ENCODE assay signal across 26 cellular contexts in the genomic region with DNA sequence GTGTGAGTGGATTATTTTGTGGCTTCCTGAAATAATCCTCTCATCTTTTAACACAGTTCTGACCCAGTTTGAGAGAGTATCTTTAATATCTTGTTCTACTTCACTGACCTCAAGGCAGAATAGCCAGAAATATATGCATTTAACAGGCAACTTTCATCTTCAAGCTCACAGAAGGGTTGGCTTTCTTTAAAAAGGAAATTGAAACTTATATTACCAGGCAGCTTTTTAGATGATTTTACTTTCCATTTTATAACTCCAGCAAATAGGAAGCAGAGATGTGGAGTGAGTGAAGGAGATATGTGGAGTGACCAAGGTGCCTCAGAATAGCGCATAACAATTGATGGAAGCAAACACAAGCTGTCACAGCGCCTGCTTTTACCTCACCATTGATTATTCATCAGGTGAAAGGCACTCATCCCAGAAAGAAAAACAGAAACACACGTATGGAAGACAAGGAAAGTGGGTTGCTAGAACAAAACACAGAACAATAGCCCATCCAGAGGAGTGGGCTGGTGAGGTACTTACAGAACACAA.
A peak's percentile ranks its signal among the peaks of the same experiment; 100 is the strongest.
DNase-seq lines count a peak whose midpoint lies in the region; ATAC-seq and TF ChIP-seq lines count a peak whose summit lies in the region.
"Had no signal": no experiment of that assay in that cellular context is flagged by ENCODE, and none has a peak within 500 bp of the region (broad histone marks: within the 10 kb centered on the region; RNA-seq: fewer than 3 reads in every experiment).

No MANE protein-coding gene starts in this region.

- H3F3A ChIP-seq in GM23338 (replicated peaks; ENCODE audit: low read depth): no peaks in the 10 kb centered on the region

- H3K27ac ChIP-seq in GM23338 (ENCODE audit: low read depth) (no peak overlapping the region; the same call in 1 of the 2 replicates), substantia nigra (ENCODE audit: low read depth, low read length, poor library complexity, severe bottlenecking) (no peak overlapping the region)
- H3K27ac ChIP-seq: ascending aorta, pancreas, Peyer's patch, right atrium auricular region, SJSA1, tibial artery had no signal

- no peaks in the 10 kb centered on the region for H3K27me3 Mint-ChIP-seq in activated CD4-positive, alpha-beta T cell treated with anti-CD3 and anti-CD28 coated beads, Interleukin-2, amount 10 ng/mL, durations not matched to agents 7 days and 5 days
- no peaks in the 10 kb centered on the region for H3K27me3 Mint-ChIP-seq in GM23338 (ENCODE audit: insufficient read depth, low read depth, poor library complexity)
- no peaks in the 10 kb centered on the region for H3K27me3 Mint-ChIP-seq in WTC11 (ENCODE audit: low read depth)
- H3K27me3 Mint-ChIP-seq in nephron (ENCODE audit: low read depth): no peaks in the 10 kb centered on the region
- H3K27me3 Mint-ChIP-seq: dendritic cell treated with granulocyte-macrophage colony-stimulating factor and Interleukin-4, amounts not matched to agents 40 ng/mL and 50 ng/mL, for 4 days had no signal

- no peaks in the 10 kb centered on the region for H3K36me3 ChIP-seq in GM23338 (ENCODE audit: insufficient read depth)
- H3K36me3 ChIP-seq: ascending aorta, pancreas, Peyer's patch, right atrium auricular region, SJSA1, tibial artery had no signal

- H3K4me2 ChIP-seq in GM23338: peak overlapping the region; percentile 53

- no peaks in the 10 kb centered on the region for H3K79me2 ChIP-seq in GM23338 (replicated peaks; ENCODE audit: insufficient read depth)

- H3K4me1 Mint-ChIP-seq in activated CD4-positive, alpha-beta T cell treated with anti-CD3 and anti-CD28 coated beads, Interleukin-2, amount 10 ng/mL, durations not matched to agents 7 days and 5 days: peaks cover 24% of the 10 kb centered on the region
- H3K4me1 Mint-ChIP-seq in GM23338: peaks cover 27% of the 10 kb centered on the region
- H3K4me1 Mint-ChIP-seq in WTC11: peaks cover 39% of the 10 kb centered on the region
- peaks cover 16% of the 10 kb centered on the region for H3K4me1 Mint-ChIP-seq in nephron
- H3K4me1 Mint-ChIP-seq: CD4-positive, CD25-positive, alpha-beta regulatory T cell; nephron progenitor cell had no signal

- ATAC-seq in GM23338 (peak; percentile 68; the same call in 2 of the 3 replicates), WTC11 (peak; percentile 59)
- ATAC-seq: left ventricle myocardium superior, pancreas had no signal

- TF ChIP-seq CTCF in GM23338 (conservative IDR thresholded peaks at IDR 0.05; ENCODE audit: low read depth in 2 of 2) (no peak), WTC11 (IDR thresholded peaks at IDR 0.05) (no peak), nephron (IDR thresholded peaks at IDR 0.05; ENCODE audit: unreplicated experiment in 3 of 3) (no peak)

- H3K9me3 Mint-ChIP-seq in activated CD4-positive, alpha-beta T cell treated with anti-CD3 and anti-CD28 coated beads, Interleukin-2, amount 10 ng/mL, durations not matched to agents 7 days and 5 days: no peaks in the 10 kb centered on the region
- H3K9me3 Mint-ChIP-seq in GM23338 (no peaks in the 10 kb centered on the region), WTC11 (no peaks in the 10 kb centered on the region), nephron (no peaks in the 10 kb centered on the region)
- H3K9me3 Mint-ChIP-seq: dendritic cell treated with granulocyte-macrophage colony-stimulating factor and Interleukin-4, amounts not matched to agents 40 ng/mL and 50 ng/mL, for 4 days; nephron progenitor cell had no signal

- no peaks in the 10 kb centered on the region for H4K20me1 ChIP-seq in GM23338 (replicated peaks; ENCODE audit: insufficient read depth)

- H3K9me2 ChIP-seq in GM23338 (ENCODE audit: insufficient read depth): 0 out of 2 replicates have a peak, but pooled peaks cover 3% of the 10 kb centered on the region

- CTCF ChIA-PET in activated CD4-positive, alpha-beta T cell treated with anti-CD3 and anti-CD28 coated beads, Interleukin-2, amount 10 ng/mL, durations not matched to agents 7 days and 5 days (lab: Charles Lee): no interaction called here
- CTCF ChIA-PET in WTC11 (lab: Charles Lee): interaction anchor here (2.4 kb wide), 1 partner anchor 9 kb away, joined by 6 read pairs; no protein-coding TSS in a partner anchor

- no peak overlapping the region for H3K4me3 ChIP-seq in GM23338
- H3K4me3 ChIP-seq: ascending aorta, pancreas, Peyer's patch, right atrium auricular region, SJSA1, tibial artery had no signal

- H3K4me1 ChIP-seq in GM23338 (ENCODE audit: insufficient read depth): peaks cover 26% of the 10 kb centered on the region
- H3K4me1 ChIP-seq: ascending aorta, pancreas, Peyer's patch, tibial artery had no signal

- no peak for DNase-seq in activated CD4-positive, alpha-beta T cell treated with anti-CD3 and anti-CD28 coated beads, Interleukin-2, amount 10 ng/mL, durations not matched to agents 7 days and 5 days
- no peak for DNase-seq in activated CD4-positive, alpha-beta T cell treated with anti-CD3 and anti-CD28 coated beads for 1 hour
- DNase-seq in GM23338 (ENCODE audit: low spot score): peak; percentile 34
- no peak for DNase-seq in WTC11 (ENCODE audit: low spot score)
- DNase-seq in substantia nigra (lab: John Stamatoyannopoulos, UW): no peak
- no peak for DNase-seq in COLO829 (ENCODE audit: low spot score)
- DNase-seq in GOT3 (lab: John Stamatoyannopoulos, UW): no peak
- DNase-seq: activated CD4-positive, alpha-beta T cell treated with anti-CD3 and anti-CD28 coated beads, Interleukin-2, amount 50 U/mL, for 4 hours; activated gamma-delta T cell; caudate nucleus; CD4-positive, CD25-positive, alpha-beta regulatory T cell; EL; left ventricle myocardium superior; NCI-H1092 treated with DMSO at 0.1 percent for 48 hours; NCI-H2081 treated with DMSO at 0.1 percent for 48 hours; nephron progenitor cell; pancreas; Peyer's patch; stimulated activated CD4-positive, alpha-beta T cell treated with anti-CD3 and anti-CD28 coated beads, Interleukin-12 subunit alpha, Interleukin-12 subunit beta, amount 100 ng/mL, for 4 hours; stimulated activated naive CD4-positive, alpha-beta T cell treated with Interleukin-2 at 50 U/mL for 16 hours; tibial artery had no signal

- POLR2A ChIA-PET in activated CD4-positive, alpha-beta T cell treated with anti-CD3 and anti-CD28 coated beads, Interleukin-2, amount 10 ng/mL, durations not matched to agents 7 days and 5 days (lab: Charles Lee): no interaction called here
- POLR2A ChIA-PET in WTC11 (lab: Charles Lee): no interaction called here

- H3K27me3 ChIP-seq in GM23338 (ENCODE audit: insufficient read depth): no peaks in the 10 kb centered on the region
- H3K27me3 ChIP-seq: ascending aorta, pancreas, Peyer's patch, right atrium auricular region, SJSA1, tibial artery had no signal

- H3K27ac Mint-ChIP-seq in activated CD4-positive, alpha-beta T cell treated with anti-CD3 and anti-CD28 coated beads, Interleukin-2, amount 10 ng/mL, durations not matched to agents 7 days and 5 days: peak overlapping the region; percentile 55
- H3K27ac Mint-ChIP-seq in GM23338: no peak overlapping the region
- H3K27ac Mint-ChIP-seq in WTC11: no peak overlapping the region
- H3K27ac Mint-ChIP-seq in nephron: peak overlapping the region; percentile 20 to 45 (median 36)
- H3K27ac Mint-ChIP-seq: dendritic cell treated with granulocyte-macrophage colony-stimulating factor and Interleukin-4, amounts not matched to agents 40 ng/mL and 50 ng/mL, for 4 days; nephron progenitor cell had no signal

- no peak overlapping the region for H2AFZ ChIP-seq in GM23338

- no peaks in the 10 kb centered on the region for H3K36me3 Mint-ChIP-seq in activated CD4-positive, alpha-beta T cell treated with anti-CD3 and anti-CD28 coated beads, Interleukin-2, amount 10 ng/mL, durations not matched to agents 7 days and 5 days (ENCODE audit: low read depth)
- H3K36me3 Mint-ChIP-seq in GM23338 (ENCODE audit: low read depth) (no peaks in the 10 kb centered on the region), WTC11 (no peaks in the 10 kb centered on the region), nephron (ENCODE audit: low read depth) (no peaks in the 10 kb centered on the region)
- H3K36me3 Mint-ChIP-seq: CD4-positive, CD25-positive, alpha-beta regulatory T cell had no signal

- H3K4me3 Mint-ChIP-seq in activated CD4-positive, alpha-beta T cell treated with anti-CD3 and anti-CD28 coated beads, Interleukin-2, amount 10 ng/mL, durations not matched to agents 7 days and 5 days: peak overlapping the region; percentile 1
- no peak overlapping the region for H3K4me3 Mint-ChIP-seq in GM23338
- no peak overlapping the region for H3K4me3 Mint-ChIP-seq in WTC11
- H3K4me3 Mint-ChIP-seq in nephron: no peak overlapping the region
- H3K4me3 Mint-ChIP-seq: CD4-positive, CD25-positive, alpha-beta regulatory T cell; dendritic cell treated with granulocyte-macrophage colony-stimulating factor and Interleukin-4, amounts not matched to agents 40 ng/mL and 50 ng/mL, for 4 days; nephron progenitor cell had no signal

TF ChIP-seq in WTC11, 78 proteins besides CTCF, POLR2A, EP300 and RAD21 (continues in another document):
- TF ChIP-seq, protein P1, sequence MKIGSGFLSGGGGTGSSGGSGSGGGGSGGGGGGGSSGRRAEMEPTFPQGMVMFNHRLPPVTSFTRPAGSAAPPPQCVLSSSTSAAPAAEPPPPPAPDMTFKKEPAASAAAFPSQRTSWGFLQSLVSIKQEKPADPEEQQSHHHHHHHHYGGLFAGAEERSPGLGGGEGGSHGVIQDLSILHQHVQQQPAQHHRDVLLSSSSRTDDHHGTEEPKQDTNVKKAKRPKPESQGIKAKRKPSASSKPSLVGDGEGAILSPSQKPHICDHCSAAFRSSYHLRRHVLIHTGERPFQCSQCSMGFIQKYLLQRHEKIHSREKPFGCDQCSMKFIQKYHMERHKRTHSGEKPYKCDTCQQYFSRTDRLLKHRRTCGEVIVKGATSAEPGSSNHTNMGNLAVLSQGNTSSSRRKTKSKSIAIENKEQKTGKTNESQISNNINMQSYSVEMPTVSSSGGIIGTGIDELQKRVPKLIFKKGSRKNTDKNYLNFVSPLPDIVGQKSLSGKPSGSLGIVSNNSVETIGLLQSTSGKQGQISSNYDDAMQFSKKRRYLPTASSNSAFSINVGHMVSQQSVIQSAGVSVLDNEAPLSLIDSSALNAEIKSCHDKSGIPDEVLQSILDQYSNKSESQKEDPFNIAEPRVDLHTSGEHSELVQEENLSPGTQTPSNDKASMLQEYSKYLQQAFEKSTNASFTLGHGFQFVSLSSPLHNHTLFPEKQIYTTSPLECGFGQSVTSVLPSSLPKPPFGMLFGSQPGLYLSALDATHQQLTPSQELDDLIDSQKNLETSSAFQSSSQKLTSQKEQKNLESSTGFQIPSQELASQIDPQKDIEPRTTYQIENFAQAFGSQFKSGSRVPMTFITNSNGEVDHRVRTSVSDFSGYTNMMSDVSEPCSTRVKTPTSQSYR (CRISPR knock-in tag; IDR thresholded peaks at IDR 0.05): no peak
- TF ChIP-seq MAX (CRISPR knock-in tag; IDR thresholded peaks at IDR 0.05) (no peak), ESRRA (CRISPR knock-in tag; IDR thresholded peaks at IDR 0.05; ENCODE audit: borderline replicate concordance) (no peak), TEAD1 (CRISPR knock-in tag; IDR thresholded peaks at IDR 0.05) (no peak)

Comparison
In these comparisons a context has a peak if more than half of its experiments do, and no peak if none do; other contexts are left out.
1. H3K27ac Mint-ChIP-seq: peak in activated CD4-positive, alpha-beta T cell treated with anti-CD3 and anti-CD28 coated beads, Interleukin-2, amount 10 ng/mL, durations not matched to agents 7 days and 5 days (single experiment) and nephron (3 of 3); none in GM23338 (single experiment) and WTC11 (single experiment).